Comparison of ENCODE assay signal across 1 cellular context in the genomic region with DNA sequence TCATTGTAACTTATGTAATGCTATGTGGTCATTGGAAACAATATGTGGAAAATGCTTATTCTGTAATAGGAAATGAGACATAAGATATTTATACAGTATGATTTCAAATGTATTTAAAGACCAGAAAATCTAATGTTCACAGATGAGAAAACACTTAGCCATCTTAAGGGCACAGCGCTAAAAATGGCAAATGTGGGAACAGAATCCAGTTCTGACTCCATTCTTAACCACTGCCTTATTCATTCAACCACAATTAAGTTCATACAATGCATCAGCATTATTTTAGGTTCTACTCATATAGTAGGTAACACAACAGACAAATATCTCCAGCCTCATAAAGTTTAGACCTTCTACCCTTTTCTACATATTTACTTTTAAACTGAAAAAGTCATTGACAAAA.
A peak's percentile ranks its signal among the peaks of the same experiment; 100 is the strongest.
TF ChIP-seq lines count a peak whose summit lies in the region.

No MANE protein-coding gene starts in this region.

TF ChIP-seq in endothelial cell of umbilical vein, 7 proteins besides CTCF, POLR2A, EP300 and RAD21:
- peak; percentile 20 for TF ChIP-seq JUN (IDR thresholded peaks at IDR 0.05; ENCODE audit: borderline replicate concordance, insufficient read depth, insufficient read length, low read depth)
- TF ChIP-seq MYC (IDR thresholded peaks at IDR 0.05; ENCODE audit: low read depth, low read length): no peak
